In genomic region chr19:6779204-6779603, GRCh38 we compare ENCODE assay signal across 1 cellular context.
TF ChIP-seq lines count a peak whose summit lies in the region.

No MANE protein-coding gene starts in this region.

TF ChIP-seq in K562, 482 proteins besides CTCF, POLR2A, EP300 and RAD21 (continues in another document):
- TF ChIP-seq TFAP4 (CRISPR knock-in tag; IDR thresholded peaks at IDR 0.05; ENCODE audit: borderline replicate concordance): no peak
- TF ChIP-seq ZNF263 (CRISPR knock-in tag; IDR thresholded peaks at IDR 0.05; ENCODE audit: borderline replicate concordance): no peak
- TF ChIP-seq HLTF (IDR thresholded peaks at IDR 0.05): no peak
- peak in 1 of 2 experiments; percentile 38; a peak in 1 of 4 replicates for TF ChIP-seq KDM1A (IDR thresholded peaks at IDR 0.05)
- no peak for TF ChIP-seq HMG20B (CRISPR knock-in tag; IDR thresholded peaks at IDR 0.05)
- TF ChIP-seq HDAC6 (IDR thresholded peaks at IDR 0.05; ENCODE audit: low read depth, low read length): no peak
- TF ChIP-seq POLR2AphosphoS2 (IDR thresholded peaks at IDR 0.05; ENCODE audit: low read length): no peak
- TF ChIP-seq NR2C1 (IDR thresholded peaks at IDR 0.05): no peak
- TF ChIP-seq NR2C1 (tag; IDR thresholded peaks at IDR 0.05): no peak
- no peak for TF ChIP-seq ZNF445 (CRISPR knock-in tag; IDR thresholded peaks at IDR 0.05; ENCODE audit: low read depth)
- TF ChIP-seq MLLT1 (IDR thresholded peaks at IDR 0.05): no peak
- no peak for TF ChIP-seq NUFIP1 (IDR thresholded peaks at IDR 0.05; ENCODE audit: partially characterized antibody)
- no peak for TF ChIP-seq ZBTB7A (IDR thresholded peaks at IDR 0.05; ENCODE audit: borderline replicate concordance, control insufficient read depth, low read depth, low read length)
- TF ChIP-seq MAFK (IDR thresholded peaks at IDR 0.05; ENCODE audit: low read length): no peak
- no peak for TF ChIP-seq NFRKB (IDR thresholded peaks at IDR 0.05; ENCODE audit: low read depth)
- no peak for TF ChIP-seq ELF1 (tag; IDR thresholded peaks at IDR 0.05)
- no peak for TF ChIP-seq NEUROD1 (IDR thresholded peaks at IDR 0.05; ENCODE audit: borderline replicate concordance, low read depth, low read length, partially characterized antibody)
- TF ChIP-seq DNMT1 (IDR thresholded peaks at IDR 0.05): no peak
- no peak for TF ChIP-seq NFIC (IDR thresholded peaks at IDR 0.05)
- no peak for TF ChIP-seq ZBED1 (IDR thresholded peaks at IDR 0.05)
- peak; percentile 24; the same call in 1 of the 2 replicates for TF ChIP-seq TCF3 (CRISPR knock-in tag; IDR thresholded peaks at IDR 0.05)
- no peak for TF ChIP-seq ZFX (CRISPR knock-in tag; IDR thresholded peaks at IDR 0.05)
- TF ChIP-seq PREB (CRISPR knock-in tag; IDR thresholded peaks at IDR 0.05): no peak
- TF ChIP-seq STAG1 (CRISPR knock-in tag; IDR thresholded peaks at IDR 0.05; ENCODE audit: borderline replicate concordance): no peak
- TF ChIP-seq GABPB1 (CRISPR knock-in tag; IDR thresholded peaks at IDR 0.05): no peak
- no peak for TF ChIP-seq USF2 (CRISPR knock-in tag; IDR thresholded peaks at IDR 0.05)
- no peak for TF ChIP-seq ZNF639 (CRISPR knock-in tag; conservative IDR thresholded peaks at IDR 0.05 in 1 of 2, IDR thresholded peaks at IDR 0.05 in 1 of 2)
- TF ChIP-seq ELF4 (CRISPR knock-in tag; IDR thresholded peaks at IDR 0.05): no peak
- 0 out of 2 replicates have a peak, but pooled peaks have one; percentile 18 for TF ChIP-seq CTBP1 (IDR thresholded peaks at IDR 0.05; ENCODE audit: borderline replicate concordance)
- no peak for TF ChIP-seq STAT6 (CRISPR knock-in tag; IDR thresholded peaks at IDR 0.05)
- TF ChIP-seq EGR1 (conservative IDR thresholded peaks at IDR 0.05): peak; percentile 64; the same call in 1 of the 2 replicates
- no peak for TF ChIP-seq KLF6 (CRISPR knock-in tag; IDR thresholded peaks at IDR 0.05; ENCODE audit: borderline replicate concordance)
- TF ChIP-seq ZNF584 (CRISPR knock-in tag; IDR thresholded peaks at IDR 0.05; ENCODE audit: low read depth): no peak
- no peak for TF ChIP-seq E2F4 (CRISPR knock-in tag; IDR thresholded peaks at IDR 0.05; ENCODE audit: low read depth)
- TF ChIP-seq GATAD2A (IDR thresholded peaks at IDR 0.05): no peak
- TF ChIP-seq NCOA2 (IDR thresholded peaks at IDR 0.05; ENCODE audit: partially characterized antibody in 2 of 2): no peak
- no peak for TF ChIP-seq CREM (IDR thresholded peaks at IDR 0.05; ENCODE audit: low read depth)
- no peak for TF ChIP-seq SIN3B (IDR thresholded peaks at IDR 0.05; ENCODE audit: low read depth)
- TF ChIP-seq ZNF253 (CRISPR knock-in tag; conservative IDR thresholded peaks at IDR 0.05): no peak
- TF ChIP-seq FOSL1 (tag; conservative IDR thresholded peaks at IDR 0.05): peak; percentile 46; the same call in 1 of the 2 replicates
- TF ChIP-seq GTF3C2 (IDR thresholded peaks at IDR 0.05; ENCODE audit: borderline replicate concordance, extremely low read depth, insufficient read length): no peak
- no peak for TF ChIP-seq PCBP2 (IDR thresholded peaks at IDR 0.05; ENCODE audit: low read depth, low read length, poor library complexity, severe bottlenecking)
- TF ChIP-seq HOXB6 (CRISPR knock-in tag; IDR thresholded peaks at IDR 0.05; ENCODE audit: borderline replicate concordance): no peak
- TF ChIP-seq KAT7 (CRISPR knock-in tag; IDR thresholded peaks at IDR 0.05; ENCODE audit: borderline replicate concordance): no peak
- no peak for TF ChIP-seq GABPA (tag; conservative IDR thresholded peaks at IDR 0.05; ENCODE audit: low read depth)
- peak; percentile 50 for TF ChIP-seq CBFA2T3 (IDR thresholded peaks at IDR 0.05)
- no peak for TF ChIP-seq ZNF583 (CRISPR knock-in tag; IDR thresholded peaks at IDR 0.05)
- no peak for TF ChIP-seq KAT2B (IDR thresholded peaks at IDR 0.05; ENCODE audit: low read depth, low read length)
- no peak for TF ChIP-seq SRF (CRISPR knock-in tag; IDR thresholded peaks at IDR 0.05)
- no peak for TF ChIP-seq RFX5 (IDR thresholded peaks at IDR 0.05; ENCODE audit: low read depth, low read length)
- TF ChIP-seq RERE (CRISPR knock-in tag; IDR thresholded peaks at IDR 0.05; ENCODE audit: borderline replicate concordance): no peak
- no peak for TF ChIP-seq PYGO2 (tag; IDR thresholded peaks at IDR 0.05)
- no peak for TF ChIP-seq NRF1 (conservative IDR thresholded peaks at IDR 0.05 in 1 of 2, IDR thresholded peaks at IDR 0.05 in 1 of 2)
- 0 out of 2 replicates have a peak, but pooled peaks have one; percentile 26 for TF ChIP-seq ZEB2 (IDR thresholded peaks at IDR 0.05)
- no peak for TF ChIP-seq ZNF197 (CRISPR knock-in tag; IDR thresholded peaks at IDR 0.05; ENCODE audit: low read depth)
